In genomic region chr7:42292991-42293521, GRCh38 we compare ENCODE assay signal across 18 cellular contexts. TPM values are rescaled to one million over a fixed set of nuclear protein-coding genes. Genes with fewer than 3 reads are reported as not detected.
DNase-seq lines count a peak whose midpoint lies in the region; ATAC-seq and TF ChIP-seq lines count a peak whose summit lies in the region.
"Had no signal": no experiment of that assay in that cellular context is flagged by ENCODE, and none has a peak within 500 bp of the region (broad histone marks: within the 10 kb centered on the region; RNA-seq: fewer than 3 reads in every experiment).

No MANE protein-coding gene starts in this region.

- no peak for TF ChIP-seq CTCF in LNCaP clone FGC (IDR thresholded peaks at IDR 0.05; ENCODE audit: control insufficient read depth, extremely low read depth, insufficient read depth)
- TF ChIP-seq CTCF in body of pancreas (IDR thresholded peaks at IDR 0.05), result no peak
- no peak for TF ChIP-seq CTCF in right lobe of liver (IDR thresholded peaks at IDR 0.05)
- TF ChIP-seq CTCF in upper lobe of right lung (IDR thresholded peaks at IDR 0.05), result no peak

- ATAC-seq in body of pancreas (no peak), right lobe of liver (peak; percentile 62 to 97 (median 82)), upper lobe of right lung (peak; percentile 90)
- ATAC-seq: K562, Right ventricle myocardium inferior, sciatic nerve had no signal

- H3K9me3 ChIP-seq in body of pancreas (no peaks in the 10 kb centered on the region), right lobe of liver (no peaks in the 10 kb centered on the region), upper lobe of right lung (no peaks in the 10 kb centered on the region)
- H3K9me3 ChIP-seq: ascending aorta, colonic mucosa had no signal

- TF ChIP-seq POLR2A in body of pancreas (IDR thresholded peaks at IDR 0.05) (no peak), right lobe of liver (IDR thresholded peaks at IDR 0.05) (no peak)

- in situ Hi-C loops in G401 (cut with HindIII; ENCODE audit: low sequenced_read_pairs) (no loop called here), ACHN (cut with HindIII; ENCODE audit: low pct_ligation_motif_present, low pct_unique_long_range_greater_than_20kb, low sequenced_read_pairs) (no loop called here)

- 15 to 22% methylated on average over 7 to 8 of the region's 8 CpGs for WGBS in body of pancreas, 2 donors
- WGBS in right lobe of liver (ENCODE audit: insufficient coverage, low coverage, low lambda C conversion rate, missing lambda C conversion rate), result 14% methylated on average over 7 of the region's 8 CpGs

- intact Hi-C loops in body of pancreas (cut with DNase I) (no loop called here), right lobe of liver (cut with DNase I) (no loop called here), upper lobe of right lung (cut with DNase I) (no loop called here)

- H3K36me3 ChIP-seq in body of pancreas (replicated peaks in 1 of 2; ENCODE audit: insufficient read depth in 1 of 2, low read depth in 2 of 2) (no peaks in the 10 kb centered on the region), right lobe of liver (no peaks in the 10 kb centered on the region), upper lobe of right lung (no peaks in the 10 kb centered on the region)
- H3K36me3 ChIP-seq: ascending aorta, colonic mucosa had no signal

- H3K4me3 ChIP-seq in LNCaP clone FGC (ENCODE audit: low read depth, low read length), result no peak overlapping the region
- H3K4me3 ChIP-seq in body of pancreas, result no peak overlapping the region
- no peak overlapping the region for H3K4me3 ChIP-seq in right lobe of liver
- H3K4me3 ChIP-seq in upper lobe of right lung, result no peak overlapping the region
- H3K4me3 ChIP-seq: ascending aorta, colonic mucosa, K562 had no signal

- no peaks in the 10 kb centered on the region for H3K27me3 ChIP-seq in body of pancreas
- H3K27me3 ChIP-seq in right lobe of liver, result no peaks in the 10 kb centered on the region
- H3K27me3 ChIP-seq in upper lobe of right lung, result no peaks in the 10 kb centered on the region
- H3K27me3 ChIP-seq: ascending aorta, colonic mucosa had no signal

- H3K4me1 ChIP-seq in body of pancreas, result no peaks in the 10 kb centered on the region
- H3K4me1 ChIP-seq in right lobe of liver, result no peaks in the 10 kb centered on the region
- H3K4me1 ChIP-seq in upper lobe of right lung, result no peaks in the 10 kb centered on the region
- H3K4me1 ChIP-seq: ascending aorta, colonic mucosa had no signal

- DNase-seq in LNCaP clone FGC (ENCODE audit: low read depth), result peak; percentile 66
- peak; percentile 11 to 35 (median 17) for DNase-seq in body of pancreas
- DNase-seq in right lobe of liver, result peak; percentile 48 to 77 (median 64)
- DNase-seq in upper lobe of right lung, result peak; percentile 72
- no peak for DNase-seq in NCI-H1694 treated with DMSO at 0.1 percent for 48 hours (lab: John Stamatoyannopoulos, UW)
- no peak for DNase-seq in G401 (ENCODE audit: low spot score)
- DNase-seq in ACHN, result no peak
- DNase-seq: activated CD8-positive, alpha-beta memory T cell treated with anti-CD3 and anti-CD28 coated beads, Interleukin-2, amount 50 U/mL, for 48 hours; colonic mucosa; HFFc6; immature natural killer cell; NCI-H1105 treated with DMSO at 0.1 percent for 48 hours; NK-92 treated with Interleukin-12 subunit alpha and Interleukin-12 subunit beta, amount 100 ng/mL, for 24 hours; substantia nigra had no signal

- H3K27ac ChIP-seq in body of pancreas (no peak overlapping the region), right lobe of liver (no peak overlapping the region), upper lobe of right lung (no peak overlapping the region)
- H3K27ac ChIP-seq: ascending aorta, colonic mucosa had no signal

RNA-seq across cellular contexts. Expression of gene GLI3, which starts 56.0 kb away (rescaled TPM):
- total RNA-seq in body of pancreas (1 to 10 TPM; 1.0 to 2.0 TPM), right lobe of liver (under 1 TPM; 0.12 to 0.95 (median 0.21) TPM), upper lobe of right lung (17.5 TPM)
- total RNA-seq in G401 (2014; rRNA removed; shearing (Covaris generic)), result not detected in 2 replicates

Comparison
In these comparisons a context has a peak if more than half of its experiments do, and no peak if none do; other contexts are left out.
1. DNase-seq: peak in LNCaP clone FGC (single experiment), body of pancreas (4 of 4), right lobe of liver (3 of 3) and upper lobe of right lung (single experiment); none in NCI-H1694 treated with DMSO at 0.1 percent for 48 hours (single experiment), G401 (single experiment) and ACHN (single experiment).